1 cellular context compared by ENCODE assay signal in genomic region chr7:33109758-33110238, GRCh38.
TF ChIP-seq lines count a peak whose summit lies in the region.

No MANE protein-coding gene starts in this region.

TF ChIP-seq in K562, 482 proteins besides CTCF, POLR2A, EP300 and RAD21:
- TF ChIP-seq HNRNPK (IDR thresholded peaks at IDR 0.05; ENCODE audit: low read depth, low read length, poor library complexity, severe bottlenecking) (no peak), CREM (IDR thresholded peaks at IDR 0.05; ENCODE audit: low read depth) (0 out of 2 replicates have a peak, but pooled peaks have one; percentile 16), SMAD2 (IDR thresholded peaks at IDR 0.05; ENCODE audit: low read depth, low read length) (no peak), POLR2H (tag; IDR thresholded peaks at IDR 0.05; ENCODE audit: low read depth) (no peak), ATF7 (IDR thresholded peaks at IDR 0.05) (peak; percentile 82), L3MBTL2 (IDR thresholded peaks at IDR 0.05) (no peak), TBP (optimal IDR thresholded peaks at IDR 0.05; ENCODE audit: low read depth, low read length) (no peak), ATF1 (CRISPR knock-in tag; IDR thresholded peaks at IDR 0.05) (no peak), ATF1 (tag; IDR thresholded peaks at IDR 0.05) (peak; percentile 67), ATF3 (IDR thresholded peaks at IDR 0.05) (peak; percentile 88), ATF3 (CRISPR knock-in tag; conservative IDR thresholded peaks at IDR 0.05) (no peak), ZNF79 (CRISPR knock-in tag; IDR thresholded peaks at IDR 0.05; ENCODE audit: low read depth) (no peak), ZBTB43 (CRISPR knock-in tag; IDR thresholded peaks at IDR 0.05) (no peak), ZNF165 (CRISPR knock-in tag; IDR thresholded peaks at IDR 0.05; ENCODE audit: borderline replicate concordance) (no peak), ZNF583 (CRISPR knock-in tag; IDR thresholded peaks at IDR 0.05) (no peak), RBM14 (IDR thresholded peaks at IDR 0.05; ENCODE audit: borderline replicate concordance, insufficient read depth, low read depth, low read length) (no peak), ADNP (tag; IDR thresholded peaks at IDR 0.05) (no peak), JUN (IDR thresholded peaks at IDR 0.05; ENCODE audit: borderline replicate concordance, low read depth, low read length) (0 out of 2 replicates have a peak, but pooled peaks have one; percentile 12), JUN (CRISPR knock-in tag; IDR thresholded peaks at IDR 0.05; ENCODE audit: borderline replicate concordance) (no peak), ZNF347 (CRISPR knock-in tag; IDR thresholded peaks at IDR 0.05; ENCODE audit: low read depth) (no peak), LARP7 (IDR thresholded peaks at IDR 0.05) (no peak), JUND (IDR thresholded peaks at IDR 0.05; ENCODE audit: borderline replicate concordance, low read depth, low read length) (peak; percentile 39; the same call in 1 of the 2 replicates), JUND (tag; IDR thresholded peaks at IDR 0.05; ENCODE audit: borderline replicate concordance, low read depth, low read length) (peak; percentile 22; the same call in 1 of the 3 replicates), ZBTB40 (IDR thresholded peaks at IDR 0.05) (0 out of 2 replicates have a peak, but pooled peaks have one; percentile 14), ZBTB40 (CRISPR knock-in tag; IDR thresholded peaks at IDR 0.05) (no peak), CEBPG (CRISPR knock-in tag; IDR thresholded peaks at IDR 0.05) (no peak), CEBPG (tag; conservative IDR thresholded peaks at IDR 0.05 in 1 of 2, IDR thresholded peaks at IDR 0.05 in 1 of 2) (no peak), RBM17 (IDR thresholded peaks at IDR 0.05; ENCODE audit: borderline replicate concordance, low read depth, low read length) (no peak), NKRF (IDR thresholded peaks at IDR 0.05; ENCODE audit: borderline replicate concordance) (no peak), ZNF239 (CRISPR knock-in tag; IDR thresholded peaks at IDR 0.05) (no peak), CREB1 (IDR thresholded peaks at IDR 0.05) (no peak), CREB1 (CRISPR knock-in tag; IDR thresholded peaks at IDR 0.05) (0 out of 2 replicates have a peak, but pooled peaks have one; percentile 34), NCOA1 (IDR thresholded peaks at IDR 0.05; ENCODE audit: low read depth) (no peak), HDAC3 (IDR thresholded peaks at IDR 0.05; ENCODE audit: borderline replicate concordance, partially characterized antibody) (no peak), KAT7 (CRISPR knock-in tag; IDR thresholded peaks at IDR 0.05; ENCODE audit: borderline replicate concordance) (0 out of 2 replicates have a peak, but pooled peaks have one; percentile 30), ARHGAP35 (IDR thresholded peaks at IDR 0.05; ENCODE audit: partially characterized antibody) (no peak)
